In genomic region chr22:41856484-41856883, GRCh38 we compare ENCODE assay signal across 17 cellular contexts. TPM values are rescaled to one million over a fixed set of nuclear protein-coding genes. Genes with fewer than 3 reads are reported as not detected.
DNase-seq lines count a peak whose midpoint lies in the region; ATAC-seq and TF ChIP-seq lines count a peak whose summit lies in the region.
"Had no signal": no experiment of that assay in that cellular context is flagged by ENCODE, and none has a peak within 500 bp of the region (broad histone marks: within the 10 kb centered on the region; RNA-seq: fewer than 3 reads in every experiment).

No MANE protein-coding gene starts in this region.

- H3K27ac Mint-ChIP-seq in endothelial cell (ENCODE audit: unreplicated experiment) (no peak overlapping the region), osteocyte (ENCODE audit: unreplicated experiment) (peak overlapping the region; percentile 77)

- H3K36me3 Mint-ChIP-seq in endothelial cell (ENCODE audit: low read depth, unreplicated experiment) (no peaks in the 10 kb centered on the region), osteocyte (ENCODE audit: unreplicated experiment) (no peaks in the 10 kb centered on the region)

- H3K4me1 Mint-ChIP-seq in endothelial cell (ENCODE audit: unreplicated experiment), result peaks cover 7% of the 10 kb centered on the region
- peaks cover 55% of the 10 kb centered on the region for H3K4me1 Mint-ChIP-seq in osteocyte (ENCODE audit: unreplicated experiment)

- H4K20me1 ChIP-seq in PC-3 (ENCODE audit: low read length), result peaks cover 13% of the 10 kb centered on the region; the same call in 1 of the 2 replicates

- H3K27ac ChIP-seq in PC-3 (ENCODE audit: low read length), result no peak overlapping the region

- H3K4me2 ChIP-seq in PC-3 (ENCODE audit: low read length), result no peak overlapping the region

- no peaks in the 10 kb centered on the region for H3K27me3 ChIP-seq in PC-3 (ENCODE audit: low read length)
- H3K27me3 ChIP-seq: MG63 had no signal

- peaks cover 24% of the 10 kb centered on the region for H3K4me1 ChIP-seq in PC-3 (ENCODE audit: insufficient read depth, low read length)
- H3K4me1 ChIP-seq: prostate gland had no signal

- H3K9me3 Mint-ChIP-seq in endothelial cell (ENCODE audit: unreplicated experiment) (no peaks in the 10 kb centered on the region), osteocyte (ENCODE audit: unreplicated experiment) (no peaks in the 10 kb centered on the region)

- ATAC-seq in PC-3 (peak; percentile 31), HG02798 (IDR thresholded peaks at IDR 0.05; ENCODE audit: poor library complexity, unreplicated experiment) (no peak)
- no peak for ATAC-seq in activated CD4-positive, CD25-positive, alpha-beta regulatory T cell treated with anti-CD3 and anti-CD28 coated beads, Interleukin-2, amount 50 U/mL, for 24 hours

- no peak for TF ChIP-seq CTCF in PC-3 (conservative IDR thresholded peaks at IDR 0.05; ENCODE audit: low read depth, low read length)
- no peak for TF ChIP-seq CTCF in endothelial cell (IDR thresholded peaks at IDR 0.05; ENCODE audit: unreplicated experiment)
- no peak for TF ChIP-seq CTCF in osteocyte (IDR thresholded peaks at IDR 0.05)

- H2AFZ ChIP-seq in PC-3 (ENCODE audit: low read length), result no peak overlapping the region

- POLR2A ChIA-PET in PC-3 (lab: Charles Lee; ENCODE audit: unreplicated experiment), result interaction anchor here (0.6 kb wide), 1 partner anchor 189 kb away, joined by 3 read pairs; no protein-coding TSS in a partner anchor

- H3K4me3 ChIP-seq in PC-3 (ENCODE audit: low read length), result no peak overlapping the region
- H3K4me3 ChIP-seq: MG63, prostate gland had no signal

- H3F3A ChIP-seq in PC-3 (ENCODE audit: low read length, unreplicated experiment), result no peaks in the 10 kb centered on the region

- no TSS peak for BruUV-seq in PC-3 (replicated peaks; lab: Mats Ljungman, UMichigan)

- H3K9me2 ChIP-seq in PC-3 (replicated peaks; ENCODE audit: low read length), result no peaks in the 10 kb centered on the region

- no peaks in the 10 kb centered on the region for H3K36me3 ChIP-seq in PC-3 (ENCODE audit: low read depth, low read length)
- H3K36me3 ChIP-seq: prostate gland had no signal

- H3K27me3 Mint-ChIP-seq in endothelial cell (ENCODE audit: unreplicated experiment) (no peaks in the 10 kb centered on the region), osteocyte (ENCODE audit: unreplicated experiment) (no peaks in the 10 kb centered on the region)

- CTCF ChIA-PET in PC-3 (lab: Charles Lee), result interaction anchor here (1.3 to 1.4 kb wide), 2 partner anchors 34 to 159 kb away, joined by 4 to 6 read pairs; no protein-coding TSS in a partner anchor

- no peak overlapping the region for H3K9ac ChIP-seq in PC-3 (ENCODE audit: low read length)

- H3K79me2 ChIP-seq in PC-3 (ENCODE audit: low read length), result peaks cover 63% of the 10 kb centered on the region

- DNase-seq in NCI-H82 (lab: John Stamatoyannopoulos, UW), result peak; percentile 27
- no peak for DNase-seq in NCI-H82 treated with DMSO at 0.1 percent for 48 hours (lab: John Stamatoyannopoulos, UW; ENCODE audit: unreplicated experiment)
- DNase-seq in PC-3, result no peak
- no peak for DNase-seq in endothelial cell (ENCODE audit: low spot score)
- no peak for DNase-seq in osteocyte (ENCODE audit: extremely low spot score, unreplicated experiment)
- no peak for DNase-seq in putamen (ENCODE audit: low spot score)
- DNase-seq: activated effector memory CD4-positive, alpha-beta T cell treated with anti-CD3 and anti-CD28 coated beads, Interleukin-2, amount 50 U/mL, for 16 hours; cortex of kidney; left ventricle myocardium superior; MG63; stimulated activated CD4-positive, alpha-beta T cell treated with anti-CD3 and anti-CD28 coated beads, Interleukin-4, amount 100 ng/mL, for 4 hours; substantia nigra had no signal

- no peaks in the 10 kb centered on the region for H3K9me3 ChIP-seq in PC-3 (ENCODE audit: low read length)
- H3K9me3 ChIP-seq: MG63, prostate gland had no signal

- intact Hi-C loops in PC-3 (cut with micrococcal nuclease), result loop anchor here (2.0 kb wide), 1 partner anchor 16 kb away; no protein-coding TSS in a partner anchor

- H3K4me3 Mint-ChIP-seq in endothelial cell (ENCODE audit: unreplicated experiment), result peak overlapping the region; percentile 1
- no peak overlapping the region for H3K4me3 Mint-ChIP-seq in osteocyte (ENCODE audit: unreplicated experiment)

RNA-seq across cellular contexts. Expression of gene SREBF2, which starts 23.6 kb away (rescaled TPM):
- total RNA-seq in PC-3 (2014; rRNA removed) (38.7 and 40.0 TPM in 2 replicates), endothelial cell (ENCODE audit: unreplicated experiment) (200 TPM), osteocyte (114 and 119 TPM in 2 replicates)

RNA-seq across cellular contexts. Expression of gene CCDC134, which starts 56.0 kb away (rescaled TPM):
- 7.9 and 17.6 TPM in 2 replicates for total RNA-seq in PC-3 (2014; rRNA removed)
- total RNA-seq in endothelial cell (ENCODE audit: unreplicated experiment), result 8.8 TPM
- total RNA-seq in osteocyte, result 7.8 and 10.0 TPM in 2 replicates

RNA-seq across cellular contexts. Expression of gene SHISA8, which starts 58.4 kb away (rescaled TPM):
- total RNA-seq in PC-3 (2014; rRNA removed) (not detected in 2 replicates), endothelial cell (ENCODE audit: unreplicated experiment) (0.41 TPM), osteocyte (not detected in 2 replicates)
- total RNA-seq: A172, prostate gland, RPMI7951 had no signal
